ENCODE assay signal across 33 cellular contexts in the genomic region with DNA sequence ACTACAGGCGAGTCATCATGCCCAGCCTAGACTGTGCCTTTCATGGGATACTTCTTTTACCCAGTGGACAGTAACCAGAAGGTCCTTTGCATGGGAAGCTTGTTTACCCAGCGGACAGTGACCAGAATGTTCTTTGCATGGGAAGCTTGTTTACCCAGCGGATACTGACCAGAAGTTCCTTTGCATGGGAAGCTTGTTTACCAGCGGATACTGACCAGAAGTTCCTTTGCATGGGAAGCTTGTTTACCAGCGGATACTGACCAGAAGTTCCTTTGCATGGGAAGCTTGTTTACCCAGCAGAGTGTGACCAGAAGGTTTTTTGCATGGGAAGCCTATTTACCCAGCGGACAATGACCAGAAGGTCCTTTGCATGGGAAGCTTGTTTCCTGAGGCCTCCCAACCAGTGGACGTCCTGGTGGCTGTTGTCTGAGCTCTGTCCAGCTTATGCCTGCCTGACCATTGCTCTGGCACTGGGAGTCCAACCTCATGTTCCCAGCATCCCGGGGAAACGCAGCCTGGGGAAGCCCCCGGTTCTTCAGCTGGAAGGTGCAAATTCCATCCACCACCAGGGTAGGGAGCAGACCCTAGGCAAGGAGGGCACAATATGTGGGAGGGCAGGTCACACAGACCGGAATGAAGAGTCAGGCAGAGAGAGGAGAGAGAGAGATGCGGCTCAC.
"Had no signal": no experiment of that assay in that cellular context is flagged by ENCODE, and none has a peak within 500 bp of the region (broad histone marks: within the 10 kb centered on the region; RNA-seq: fewer than 3 reads in every experiment).

No MANE protein-coding gene starts in this region.

- H3K27me3 Mint-ChIP-seq: activated CD4-positive, alpha-beta memory T cell treated with anti-CD3 and anti-CD28 coated beads, Interleukin-2, amount 10 ng/mL, durations not matched to agents 7 days and 5 days; activated naive CD4-positive, alpha-beta T cell treated with anti-CD3 and anti-CD28 coated beads, Interleukin-2, amount 10 ng/mL, durations not matched to agents 7 days and 5 days; activated naive CD8-positive, alpha-beta T cell treated with anti-CD3 and anti-CD28 coated beads for 36 hours had no signal

- ATAC-seq: activated CD8-positive, alpha-beta memory T cell treated with anti-CD3 and anti-CD28 coated beads, Interleukin-2, amount 10 ng/mL, durations not matched to agents 7 days and 5 days; PC-3 had no signal

- H3K4me1 Mint-ChIP-seq: activated CD4-positive, alpha-beta memory T cell treated with anti-CD3 and anti-CD28 coated beads, Interleukin-2, amount 10 ng/mL, durations not matched to agents 7 days and 5 days; activated CD8-positive, alpha-beta memory T cell treated with anti-CD3 and anti-CD28 coated beads, Interleukin-2, amount 10 ng/mL, durations not matched to agents 7 days and 5 days; activated naive CD4-positive, alpha-beta T cell treated with anti-CD3 and anti-CD28 coated beads, Interleukin-2, amount 10 ng/mL, durations not matched to agents 7 days and 5 days; activated naive CD8-positive, alpha-beta T cell treated with anti-CD3 and anti-CD28 coated beads for 36 hours had no signal

- H3K36me3 ChIP-seq: brain microvascular endothelial cell, Peyer's patch, SJSA1, WERI-Rb-1 had no signal

- DNase-seq: activated CD4-positive, alpha-beta memory T cell treated with anti-CD3 and anti-CD28 coated beads, Interleukin-2, amount 10 ng/mL, durations not matched to agents 7 days and 5 days; activated CD4-positive, alpha-beta T cell treated with anti-CD3 and anti-CD28 coated beads for 1 hour; activated CD4-positive, alpha-beta T cell treated with anti-CD3 and anti-CD28 coated beads for 48 hours; activated CD4-positive, CD25-positive, alpha-beta regulatory T cell; activated CD8-positive, alpha-beta memory T cell treated with anti-CD3 and anti-CD28 coated beads for 24 hours; activated CD8-positive, alpha-beta memory T cell treated with anti-CD3 and anti-CD28 coated beads, Interleukin-2, amount 10 ng/mL, durations not matched to agents 7 days and 5 days; activated CD8-positive, alpha-beta memory T cell treated with anti-CD3 and anti-CD28 coated beads, Interleukin-2, amount 50 U/mL, for 48 hours; activated effector memory CD4-positive, alpha-beta T cell treated with Interleukin-2 at 50 U/mL for 16 hours; activated naive CD4-positive, alpha-beta T cell treated with anti-CD3 and anti-CD28 coated beads, Interleukin-2, amount 10 ng/mL, durations not matched to agents 7 days and 5 days; activated naive CD8-positive, alpha-beta T cell treated with anti-CD3 and anti-CD28 coated beads for 36 hours; activated T-cell treated with anti-CD3 and anti-CD28 coated beads, Interleukin-2, amount 50 U/mL, for 48 hours; amniotic stem cell; aorta; brain microvascular endothelial cell; central memory CD4-positive, alpha-beta T cell; NCI-H1048; NCI-H1105 treated with DMSO at 0.1 percent for 48 hours; NCI-H1436; NCI-H1694; NCI-H1930; NCI-H2081 treated with DMSO at 0.1 percent for 48 hours; NCI-H345; NCI-H510A; NCI-H526; NCI-H748 treated with DMSO at 0.1 percent for 48 hours; NK-92 treated with Interleukin-12 subunit alpha and Interleukin-12 subunit beta, amount 100 ng/mL, for 24 hours; PC-3; Peyer's patch; RPMI8226; SHP77 treated with DMSO at 0.1 percent for 48 hours; T1000 had no signal

- H3K4me3 Mint-ChIP-seq: activated CD4-positive, alpha-beta memory T cell treated with anti-CD3 and anti-CD28 coated beads, Interleukin-2, amount 10 ng/mL, durations not matched to agents 7 days and 5 days; activated CD8-positive, alpha-beta memory T cell treated with anti-CD3 and anti-CD28 coated beads, Interleukin-2, amount 10 ng/mL, durations not matched to agents 7 days and 5 days; activated naive CD4-positive, alpha-beta T cell treated with anti-CD3 and anti-CD28 coated beads, Interleukin-2, amount 10 ng/mL, durations not matched to agents 7 days and 5 days; activated naive CD8-positive, alpha-beta T cell treated with anti-CD3 and anti-CD28 coated beads for 36 hours had no signal

- H3K9me3 ChIP-seq: SJSA1 had no signal

- H3K4me1 ChIP-seq: Peyer's patch had no signal

- H3K27me3 ChIP-seq: brain microvascular endothelial cell, Peyer's patch had no signal

- H3K4me3 ChIP-seq: Peyer's patch, SJSA1 had no signal

- H3K27ac Mint-ChIP-seq: activated CD4-positive, alpha-beta memory T cell treated with anti-CD3 and anti-CD28 coated beads, Interleukin-2, amount 10 ng/mL, durations not matched to agents 7 days and 5 days; activated CD8-positive, alpha-beta memory T cell treated with anti-CD3 and anti-CD28 coated beads, Interleukin-2, amount 10 ng/mL, durations not matched to agents 7 days and 5 days; activated naive CD4-positive, alpha-beta T cell treated with anti-CD3 and anti-CD28 coated beads, Interleukin-2, amount 10 ng/mL, durations not matched to agents 7 days and 5 days; activated naive CD8-positive, alpha-beta T cell treated with anti-CD3 and anti-CD28 coated beads for 36 hours had no signal

- H3K27ac ChIP-seq: brain microvascular endothelial cell, Peyer's patch, SJSA1, WERI-Rb-1 had no signal

- H3K36me3 Mint-ChIP-seq: activated CD8-positive, alpha-beta memory T cell treated with anti-CD3 and anti-CD28 coated beads, Interleukin-2, amount 10 ng/mL, durations not matched to agents 7 days and 5 days; activated naive CD4-positive, alpha-beta T cell treated with anti-CD3 and anti-CD28 coated beads, Interleukin-2, amount 10 ng/mL, durations not matched to agents 7 days and 5 days; activated naive CD8-positive, alpha-beta T cell treated with anti-CD3 and anti-CD28 coated beads for 36 hours had no signal
